ENCODE assay signal across 26 cellular contexts in genomic region chr5:3392306-3392939, GRCh38.
DNase-seq lines count a peak whose midpoint lies in the region; ATAC-seq and TF ChIP-seq lines count a peak whose summit lies in the region.
"Had no signal": no experiment of that assay in that cellular context is flagged by ENCODE, and none has a peak within 500 bp of the region (broad histone marks: within the 10 kb centered on the region; RNA-seq: fewer than 3 reads in every experiment).

No MANE protein-coding gene starts in this region.

- H3K27me3 ChIP-seq in WERI-Rb-1 (ENCODE audit: insufficient read depth, low read depth, severe bottlenecking) (peaks cover 87% of the 10 kb centered on the region), psoas muscle (ENCODE audit: insufficient read depth in 3 of 3, low read length in 2 of 3) (no peaks in the 10 kb centered on the region)
- H3K27me3 ChIP-seq: BLaER1, thyroid gland had no signal

- DNase-seq in NCI-H82 (lab: John Stamatoyannopoulos, UW) (peak; percentile 1), NCI-H82 treated with DMSO at 0.1 percent for 48 hours (lab: John Stamatoyannopoulos, UW; ENCODE audit: unreplicated experiment) (no peak), GM03348 (ENCODE audit: low spot score) (peak; percentile 49), WERI-Rb-1 (peak; percentile 17), psoas muscle (peak; percentile 29 to 56), NCI-H1105 treated with DMSO at 0.1 percent for 48 hours (lab: John Stamatoyannopoulos, UW) (no peak), pons (ENCODE audit: low spot score) (no peak), NCI-H446 treated with DMSO at 0.1 percent for 48 hours (lab: John Stamatoyannopoulos, UW) (no peak)
- DNase-seq: activated CD4-positive, alpha-beta T cell treated with anti-CD3 and anti-CD28 coated beads for 36 hours; activated T-cell treated with anti-CD3 and anti-CD28 coated beads, Interleukin-2, amount 50 U/mL, for 4 hours; effector CD4-positive, alpha-beta T cell; H9; hippocampal formation; left ventricle myocardium inferior; naive B cell; NCI-H1048; NCI-H2029 treated with DMSO at 0.1 percent for 48 hours; NCI-H345; SIG-M5; small intestine; stimulated activated naive CD4-positive, alpha-beta T cell treated with Interleukin-2 at 50 U/mL for 16 hours; thyroid gland had no signal

- H3K27ac ChIP-seq in WERI-Rb-1, result no peak overlapping the region
- no peak overlapping the region for H3K27ac ChIP-seq in psoas muscle
- H3K27ac ChIP-seq: BLaER1, epithelial cell of prostate, left ventricle myocardium inferior, thyroid gland had no signal

- no peak for ATAC-seq in psoas muscle
- ATAC-seq: activated CD4-positive, alpha-beta T cell treated with anti-CD3 and anti-CD28 coated beads for 36 hours; activated T-cell treated with anti-CD3 and anti-CD28 coated beads, Interleukin-2, amount 50 U/mL, for 4 hours; Panc1; T-cell had no signal

- H3K4me3 ChIP-seq in WERI-Rb-1 (ENCODE audit: low read depth, low read length), result no peak overlapping the region
- no peak overlapping the region for H3K4me3 ChIP-seq in psoas muscle
- H3K4me3 ChIP-seq: BLaER1, left ventricle myocardium inferior, thyroid gland had no signal

- TF ChIP-seq CTCF in WERI-Rb-1 (IDR thresholded peaks at IDR 0.05; ENCODE audit: low read depth, low read length) (no peak), psoas muscle (IDR thresholded peaks at IDR 0.05) (no peak)

- H3K9me3 ChIP-seq in WERI-Rb-1 (ENCODE audit: severe bottlenecking), result peaks cover 17% of the 10 kb centered on the region
- H3K9me3 ChIP-seq in psoas muscle, result no peaks in the 10 kb centered on the region
- H3K9me3 ChIP-seq: BLaER1, left ventricle myocardium inferior, thyroid gland had no signal

- no peaks in the 10 kb centered on the region for H3K36me3 ChIP-seq in WERI-Rb-1
- H3K36me3 ChIP-seq in psoas muscle (ENCODE audit: insufficient read depth in 1 of 2, low read depth in 1 of 2), result no peaks in the 10 kb centered on the region
- H3K36me3 ChIP-seq: BLaER1, left ventricle myocardium inferior, thyroid gland had no signal

- intact Hi-C loops in psoas muscle (cut with DNase I), result no loop called here

- peaks cover 5% of the 10 kb centered on the region for H3K4me1 ChIP-seq in psoas muscle
- H3K4me1 ChIP-seq: thyroid gland had no signal

- WGBS in psoas muscle, 3 donors, result 88 to 94% (median 94%) methylated on average over 5 to 6 of the region's 6 CpGs

Comparison
In these comparisons a context has a peak if more than half of its experiments do, and no peak if none do; other contexts are left out.
1. DNase-seq: peak in NCI-H82 (single experiment), GM03348 (single experiment), WERI-Rb-1 (single experiment) and psoas muscle (2 of 2); none in NCI-H82 treated with DMSO at 0.1 percent for 48 hours (single experiment), NCI-H1105 treated with DMSO at 0.1 percent for 48 hours (single experiment), pons (single experiment) and NCI-H446 treated with DMSO at 0.1 percent for 48 hours (single experiment).